In the genomic region with DNA sequence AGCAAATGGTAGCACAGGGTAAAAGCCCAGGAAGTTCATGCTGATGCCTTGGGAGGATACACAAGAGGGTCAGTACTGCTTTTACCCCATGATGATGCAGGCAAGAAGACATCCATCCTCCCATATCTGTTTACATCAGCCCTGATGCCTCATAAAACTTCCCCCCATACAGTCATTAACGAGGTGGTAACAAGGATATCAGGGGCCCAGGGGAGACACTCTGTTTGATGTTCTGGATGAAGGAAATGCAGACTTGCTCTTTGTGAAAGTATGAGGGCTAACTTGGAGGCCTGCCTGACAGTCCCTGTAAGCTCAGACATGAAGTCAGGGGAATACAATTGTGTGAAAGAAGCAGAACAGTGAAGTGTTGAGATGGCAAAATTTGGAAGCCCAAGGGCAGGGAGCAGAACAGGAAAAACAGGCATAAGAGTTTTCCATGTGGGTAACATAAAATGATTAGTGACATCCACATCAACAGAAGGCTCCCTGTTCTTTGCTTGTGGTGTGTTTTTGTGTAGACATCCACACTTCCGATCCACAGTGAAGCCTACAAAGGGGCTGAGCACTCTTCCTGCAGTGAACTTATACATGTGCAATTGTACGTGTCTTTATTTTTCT, we compare ENCODE assay signal across 30 cellular contexts.
"Had no signal": no experiment of that assay in that cellular context is flagged by ENCODE, and none has a peak within 500 bp of the region (broad histone marks: within the 10 kb centered on the region; RNA-seq: fewer than 3 reads in every experiment).

No MANE protein-coding gene starts in this region.

- ATAC-seq: activated CD4-positive, CD25-positive, alpha-beta regulatory T cell treated with anti-CD3 and anti-CD28 coated beads, Interleukin-2, amount 50 U/mL, for 24 hours; body of pancreas; heart left ventricle; left lung; lower lobe of right lung; sciatic nerve; stimulated activated memory B cell treated with anti-CD40 and anti-IgM and Interleukin-4, amounts not matched to agents 10 μg/mL and 1 μg/mL and 100 μg/mL, for 72 hours; T-helper 17 cell; upper lobe of right lung had no signal

- H3K27me3 Mint-ChIP-seq: stimulated activated memory B cell treated with anti-CD40 and anti-IgM and Interleukin-4, amounts not matched to agents 10 μg/mL and 1 μg/mL and 100 μg/mL, for 72 hours had no signal

- DNase-seq: activated CD4-positive, alpha-beta T cell treated with anti-CD3 and anti-CD28 coated beads for 48 hours; activated CD4-positive, alpha-beta T cell treated with anti-CD3 and anti-CD28 coated beads, Interleukin-2, amount 50 U/mL, for 48 hours; activated CD8-positive, alpha-beta memory T cell treated with anti-CD3 and anti-CD28 coated beads for 24 hours; activated effector memory CD4-positive, alpha-beta T cell treated with Interleukin-2 at 50 U/mL for 16 hours; activated naive CD4-positive, alpha-beta T cell treated with Interleukin-2 at 50 U/mL for 16 hours; activated naive CD8-positive, alpha-beta T cell treated with anti-CD3 and anti-CD28 coated beads for 36 hours; adrenal gland; aorta; body of pancreas; effector CD8-positive, alpha-beta T cell; foreskin fibroblast; heart left ventricle; kidney glomerular epithelial cell; left lung; lower lobe of right lung; ovary; retina; small intestine; stimulated activated CD4-positive, alpha-beta T cell treated with anti-CD3 and anti-CD28 coated beads, Interleukin-1b, Interleukin-23, amount 100 ng/mL, for 48 hours; stimulated activated CD4-positive, alpha-beta T cell treated with anti-CD3 and anti-CD28 coated beads, Interleukin-4, amount 100 ng/mL, for 4 hours; stimulated activated CD8-positive, alpha-beta memory T cell treated with anti-CD3 and anti-CD28 coated beads, Interleukin-4, amount 100 ng/mL, for 48 hours; stomach; T-helper 17 cell; T1000; thyroid gland; upper lobe of right lung; WERI-Rb-1 had no signal

- H3K4me1 Mint-ChIP-seq: T-helper 17 cell had no signal

- H3K9me3 Mint-ChIP-seq: activated naive CD8-positive, alpha-beta T cell treated with anti-CD3 and anti-CD28 coated beads for 36 hours; stimulated activated memory B cell treated with anti-CD40 and anti-IgM and Interleukin-4, amounts not matched to agents 10 μg/mL and 1 μg/mL and 100 μg/mL, for 72 hours had no signal

- H3K4me3 Mint-ChIP-seq: activated naive CD8-positive, alpha-beta T cell treated with anti-CD3 and anti-CD28 coated beads for 36 hours; stimulated activated memory B cell treated with anti-CD40 and anti-IgM and Interleukin-4, amounts not matched to agents 10 μg/mL and 1 μg/mL and 100 μg/mL, for 72 hours; T-helper 17 cell had no signal

- H3K27ac Mint-ChIP-seq: activated naive CD8-positive, alpha-beta T cell treated with anti-CD3 and anti-CD28 coated beads for 36 hours; stimulated activated memory B cell treated with anti-CD40 and anti-IgM and Interleukin-4, amounts not matched to agents 10 μg/mL and 1 μg/mL and 100 μg/mL, for 72 hours; T-helper 17 cell had no signal

- H3K36me3 Mint-ChIP-seq: activated naive CD8-positive, alpha-beta T cell treated with anti-CD3 and anti-CD28 coated beads for 36 hours; stimulated activated memory B cell treated with anti-CD40 and anti-IgM and Interleukin-4, amounts not matched to agents 10 μg/mL and 1 μg/mL and 100 μg/mL, for 72 hours had no signal
